8 cellular contexts compared by ENCODE assay signal in the genomic region with DNA sequence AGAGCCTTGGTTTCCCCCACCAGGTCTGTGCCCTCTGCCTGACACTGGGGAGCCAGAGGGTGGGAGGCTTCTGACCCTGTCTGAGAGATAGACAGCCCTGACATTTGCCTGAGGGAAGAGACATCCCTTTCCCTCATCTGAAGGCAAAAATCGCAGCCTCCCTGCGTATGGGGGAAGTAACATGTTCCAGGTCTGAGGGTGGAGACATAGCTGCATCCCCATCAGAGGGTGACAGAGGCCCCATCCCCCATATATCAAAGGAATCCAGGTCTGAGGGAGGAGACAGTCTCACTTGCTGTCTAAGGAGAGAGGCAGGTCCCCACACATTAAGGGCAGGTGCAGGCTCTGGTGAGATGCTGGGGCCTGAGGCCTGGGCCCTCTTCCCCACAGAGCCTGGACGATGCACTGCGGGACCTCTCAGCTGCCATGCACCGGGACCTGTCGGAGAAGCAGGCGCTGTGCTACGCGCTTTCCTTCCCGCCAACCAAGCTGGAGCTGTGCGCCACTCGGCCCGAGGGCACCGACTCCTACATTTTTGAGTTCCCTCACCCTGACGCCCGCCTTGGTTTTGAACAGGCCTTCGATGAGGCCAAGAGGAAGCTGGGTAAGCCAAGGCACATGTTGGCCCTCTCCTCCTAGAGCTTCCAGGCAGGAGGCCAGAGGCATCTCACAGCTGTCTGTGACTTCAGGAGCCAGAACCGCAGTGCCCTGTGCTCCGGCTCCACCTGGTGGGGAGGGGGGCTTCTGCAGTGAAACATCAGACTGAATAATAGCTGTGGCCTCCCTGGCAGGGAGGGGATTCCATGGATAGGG. TPM values are rescaled to one million over a fixed set of nuclear protein-coding genes. Genes with fewer than 3 reads are reported as not detected.
DNase-seq lines count a peak whose midpoint lies in the region; ATAC-seq and TF ChIP-seq lines count a peak whose summit lies in the region.

No MANE protein-coding gene starts in this region.

- no TSS peak for BruUV-seq in Caco-2 (replicated peaks; lab: Mats Ljungman, UMichigan)

- POLR2A ChIA-PET in Caco-2 (lab: Charles Lee): interaction anchor here (0.8 to 1.1 kb wide), 3 partner anchors 25 to 53 kb away, joined by 3 to 18 read pairs (median 3); no protein-coding TSS in a partner anchor

- CTCF ChIA-PET in Caco-2 (lab: Charles Lee): interaction anchor here (0.6 to 3.1 kb wide), 32 partner anchors 9 to 571 kb away, joined by 3 to 77 read pairs (median 4); a partner anchor contains a TSS

- no peaks in the 10 kb centered on the region for H3K27me3 Mint-ChIP-seq in Caco-2 (ENCODE audit: insufficient read depth, unreplicated experiment)

- H3K36me3 ChIP-seq in Caco-2 (ENCODE audit: control insufficient read depth, insufficient read depth, low read length): peaks cover 15% of the 10 kb centered on the region
- H3K36me3 ChIP-seq in WERI-Rb-1: peaks cover 11% of the 10 kb centered on the region; the same call in 1 of the 2 replicates

- H3K4me3 Mint-ChIP-seq in Caco-2 (ENCODE audit: unreplicated experiment): no peak overlapping the region

- no peaks in the 10 kb centered on the region for H3K4me1 ChIP-seq in Caco-2

- H3K36me3 Mint-ChIP-seq in Caco-2 (ENCODE audit: insufficient read depth, unreplicated experiment): peaks cover 35% of the 10 kb centered on the region

- H3K9me3 Mint-ChIP-seq in Caco-2 (ENCODE audit: unreplicated experiment): no peaks in the 10 kb centered on the region

- DNase-seq in Caco-2 (peak; percentile 74 to 86), HT-29 (ENCODE audit: low spot score) (peak; percentile 40), WERI-Rb-1 (peak; percentile 64), fibroblast of gingiva (ENCODE audit: low read depth) (peak; percentile 24)
- DNase-seq in stimulated activated CD4-positive, alpha-beta T cell treated with anti-CD3 and anti-CD28 coated beads, TNF-alpha, amount 100 ng/mL, for 24 hours (ENCODE audit: low read depth in 3 of 3): peak in 2 of 3 experiments; percentile 21 to 28

- TF ChIP-seq CTCF in Caco-2 (IDR thresholded peaks at IDR 0.05; ENCODE audit: insufficient read depth in 1 of 2, low read depth in 1 of 2, low read length in 1 of 2, severe bottlenecking in 1 of 2, unreplicated experiment in 1 of 2) (peak; percentile 92 to 95), WERI-Rb-1 (IDR thresholded peaks at IDR 0.05; ENCODE audit: low read depth, low read length) (peak; percentile 76)

- H3K4me3 ChIP-seq in Caco-2 (ENCODE audit: low read depth, low read length): no peak overlapping the region
- H3K4me3 ChIP-seq in WERI-Rb-1 (ENCODE audit: low read depth, low read length): no peak overlapping the region

- no peaks in the 10 kb centered on the region for H3K4me1 Mint-ChIP-seq in Caco-2 (ENCODE audit: low read depth, unreplicated experiment)

- no peak overlapping the region for H3K27ac Mint-ChIP-seq in Caco-2 (ENCODE audit: unreplicated experiment)

- no peaks in the 10 kb centered on the region for H3K27me3 ChIP-seq in Caco-2 (replicated peaks; ENCODE audit: control insufficient read depth, insufficient read depth, low read length)
- no peaks in the 10 kb centered on the region for H3K27me3 ChIP-seq in WERI-Rb-1 (ENCODE audit: insufficient read depth, low read depth, severe bottlenecking)

- H3K9me3 ChIP-seq in Caco-2 (no peaks in the 10 kb centered on the region), WERI-Rb-1 (ENCODE audit: severe bottlenecking) (no peaks in the 10 kb centered on the region)

- no peak overlapping the region for H3K27ac ChIP-seq in WERI-Rb-1

- intact Hi-C loops in Caco-2 (cut with micrococcal nuclease; ENCODE audit: unreplicated experiment): loop anchor here (1.0 kb wide), 2 partner anchors 15 to 53 kb away; no protein-coding TSS in a partner anchor

- no peak for ATAC-seq in HG03025 (IDR thresholded peaks at IDR 0.05; ENCODE audit: low FRiP score, unreplicated experiment)
- no peak for ATAC-seq in GM18873 (IDR thresholded peaks at IDR 0.05; ENCODE audit: low FRiP score, unreplicated experiment)
- no peak for ATAC-seq in GM21423 (IDR thresholded peaks at IDR 0.05; ENCODE audit: unreplicated experiment)

RNA-seq across cellular contexts. Expression of a gene that starts 16.1 kb away (rescaled TPM):
- total RNA-seq in Caco-2 (2022): 11.7 and 12.7 TPM in 2 replicates
- total RNA-seq in HT-29 (2014; rRNA removed; shearing (Covaris generic)): 20.9 and 21.5 TPM in 2 replicates

RNA-seq across cellular contexts. Expression of a gene that starts 52.1 kb away (rescaled TPM):
- total RNA-seq in Caco-2 (2022): 77.9 and 78.1 TPM in 2 replicates
- total RNA-seq in HT-29 (2014; rRNA removed; shearing (Covaris generic)): 31.9 and 33.1 TPM in 2 replicates

Comparison
In these comparisons a context has a peak if more than half of its experiments do, and no peak if none do; other contexts are left out.
1. DNase-seq: peak in every context shown above with its lines; median percentile 80 in Caco-2; 64 in WERI-Rb-1; 40 in HT-29; 24 in stimulated activated CD4-positive, alpha-beta T cell treated with anti-CD3 and anti-CD28 coated beads, TNF-alpha, amount 100 ng/mL, for 24 hours; 24 in fibroblast of gingiva.